ENCODE assay signal across 25 cellular contexts in the genomic region with DNA sequence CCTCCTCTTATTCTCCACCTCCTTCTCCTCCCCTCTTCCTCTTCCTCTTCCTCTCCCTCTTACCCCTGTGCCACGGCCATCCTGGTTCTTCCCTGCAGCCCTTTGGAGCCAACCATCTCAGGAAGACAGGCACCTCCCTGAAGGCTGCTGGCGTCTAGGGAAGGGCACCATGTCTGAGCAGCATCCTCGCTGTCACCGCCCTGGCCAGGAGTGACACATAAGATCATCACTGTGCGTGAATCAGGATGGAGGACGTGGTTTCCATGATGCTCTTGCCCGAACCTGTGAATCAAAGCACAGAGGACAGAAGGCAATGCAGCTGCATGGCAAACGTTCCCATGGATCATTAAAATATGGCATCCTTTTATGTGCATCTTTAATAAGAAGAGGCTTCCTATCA.
"Had no signal": no experiment of that assay in that cellular context is flagged by ENCODE, and none has a peak within 500 bp of the region (broad histone marks: within the 10 kb centered on the region; RNA-seq: fewer than 3 reads in every experiment).

No MANE protein-coding gene starts in this region.

- H3K4me1 ChIP-seq: foreskin keratinocyte, gastroesophageal sphincter, heart left ventricle, left lung, lower lobe of right lung had no signal

- H3K4me2 ChIP-seq: hepatocyte had no signal

- H3K27ac ChIP-seq: coronary artery, epithelial cell of prostate, foreskin keratinocyte, gastroesophageal sphincter, heart left ventricle, hepatocyte, left lung, lower lobe of right lung had no signal

- H3K36me3 Mint-ChIP-seq: immature natural killer cell, mesothelial cell of epicardium had no signal

- ATAC-seq: esophagus mucosa, foreskin keratinocyte, gastroesophageal sphincter, heart left ventricle, left cardiac atrium, left lung, left ventricle myocardium superior, lower lobe of right lung, mucosa of descending colon had no signal

- H3K9me3 ChIP-seq: gastroesophageal sphincter, left lung, lower lobe of right lung, mucosa of descending colon had no signal

- H3K4me1 Mint-ChIP-seq: immature natural killer cell had no signal

- H3K4me3 Mint-ChIP-seq: immature natural killer cell, mesothelial cell of epicardium had no signal

- H3K27me3 ChIP-seq: hepatocyte, left lung had no signal

- H3K36me3 ChIP-seq: gastroesophageal sphincter, heart left ventricle, left lung, lower lobe of right lung had no signal

- H3K27ac Mint-ChIP-seq: immature natural killer cell, mesothelial cell of epicardium had no signal

- H3K4me3 ChIP-seq: coronary artery, dorsolateral prefrontal cortex, gastroesophageal sphincter, heart left ventricle, hepatocyte, left lung, lower lobe of right lung, mucosa of descending colon had no signal

- DNase-seq: dermis blood vessel endothelial cell; dorsolateral prefrontal cortex; effector CD4-positive, alpha-beta T cell; effector memory CD4-positive, alpha-beta T cell; erythroblast; foreskin keratinocyte; heart left ventricle; hypothalamus; immature natural killer cell; left cardiac atrium; left lung; left ventricle myocardium superior; lower lobe of right lung; mesenchymal stem cell; mucosa of descending colon had no signal

- FAIRE-seq: colon, endometrium, frontal cortex, keratinocyte had no signal

- H2AFZ ChIP-seq: hepatocyte had no signal
